ENCODE assay signal across 18 cellular contexts in genomic region chr2:52115750-52116149, GRCh38.
DNase-seq lines count a peak whose midpoint lies in the region; ATAC-seq and TF ChIP-seq lines count a peak whose summit lies in the region.
"Had no signal": no experiment of that assay in that cellular context is flagged by ENCODE, and none has a peak within 500 bp of the region (broad histone marks: within the 10 kb centered on the region; RNA-seq: fewer than 3 reads in every experiment).

No MANE protein-coding gene starts in this region.

- no peaks in the 10 kb centered on the region for H3K36me3 Mint-ChIP-seq in activated T-helper 2 cell treated with anti-CD3 and anti-CD28 coated beads, Interferon-gamma antibody, Interleukin-2, Interleukin-4, amounts not matched to agents 10 μg/mL and 5 μg/mL and 100 μg/mL, durations not matched to agents 14 hours and 24 hours and 36 hours (ENCODE audit: low read depth)
- H3K36me3 Mint-ChIP-seq: CD4-positive, CD25-positive, alpha-beta regulatory T cell; IgD-negative memory B cell had no signal

- H3K9me3 ChIP-seq in A673 (ENCODE audit: low read depth, low read length, poor library complexity, severe bottlenecking) (peaks cover 4% of the 10 kb centered on the region), HCT116 (ENCODE audit: control insufficient read depth in 1 of 2, insufficient read depth in 1 of 2, low read depth in 1 of 2, low read length in 2 of 2) (no peaks in the 10 kb centered on the region), adipocyte (ENCODE audit: control insufficient read depth, low read length) (no peaks in the 10 kb centered on the region), esophagus squamous epithelium (no peaks in the 10 kb centered on the region)
- H3K9me3 ChIP-seq: HAP-1 had no signal

- ATAC-seq in HCT116: no peak

- H3K79me2 ChIP-seq in HCT116 (ENCODE audit: insufficient read depth, low read length): no peaks in the 10 kb centered on the region

- H3K4me1 ChIP-seq in A673 (ENCODE audit: insufficient read depth, low read length, poor library complexity, severe bottlenecking) (no peaks in the 10 kb centered on the region), HCT116 (ENCODE audit: control insufficient read depth in 1 of 2, insufficient read depth in 2 of 2, low read length in 2 of 2) (peaks cover 0 to 15% of the 10 kb centered on the region in 2 experiments; a peak in 2 of 4 replicates), adipocyte (ENCODE audit: control insufficient read depth, insufficient read depth, low read length) (peaks cover 42% of the 10 kb centered on the region), esophagus squamous epithelium (no peaks in the 10 kb centered on the region)
- H3K4me1 ChIP-seq: HAP-1 had no signal

- TF ChIP-seq POLR2A in HCT116 (IDR thresholded peaks at IDR 0.05; ENCODE audit: borderline replicate concordance, extremely low read depth, insufficient read depth, insufficient read length) (no peak), esophagus squamous epithelium (IDR thresholded peaks at IDR 0.05) (no peak)

- TF ChIP-seq RAD21 in HCT116 (IDR thresholded peaks at IDR 0.05; ENCODE audit: low read depth): no peak

- WGBS in esophagus squamous epithelium, 2 donors: 13 to 25% methylated on average over 1 of the region's 1 CpG

- no peak overlapping the region for H3K4me3 Mint-ChIP-seq in activated T-helper 2 cell treated with anti-CD3 and anti-CD28 coated beads, Interferon-gamma antibody, Interleukin-2, Interleukin-4, amounts not matched to agents 10 μg/mL and 5 μg/mL and 100 μg/mL, durations not matched to agents 14 hours and 24 hours and 36 hours (ENCODE audit: low read depth)
- H3K4me3 Mint-ChIP-seq: CD4-positive, CD25-positive, alpha-beta regulatory T cell; IgD-negative memory B cell; T-helper 2 cell treated with Interferon-gamma antibody and Interleukin-4, amounts not matched to agents 5 μg/mL and 100 μg/mL, for 36 hours had no signal

- BruUV-seq in A673 (replicated peaks; lab: Mats Ljungman, UMichigan): no TSS peak
- BruUV-seq in HCT116 (replicated peaks; lab: Mats Ljungman, UMichigan): no TSS peak

- H3K36me3 ChIP-seq in A673 (ENCODE audit: insufficient read depth, low read length, poor library complexity, severe bottlenecking) (no peaks in the 10 kb centered on the region), HCT116 (ENCODE audit: control insufficient read depth in 1 of 2, insufficient read depth in 2 of 2, low read length in 2 of 2) (no peaks in the 10 kb centered on the region), adipocyte (ENCODE audit: control insufficient read depth, insufficient read depth, low read length, severe bottlenecking) (no peaks in the 10 kb centered on the region), esophagus squamous epithelium (no peaks in the 10 kb centered on the region)
- H3K36me3 ChIP-seq: HAP-1 had no signal

- peak overlapping the region; percentile 44 for H2AFZ ChIP-seq in HCT116 (ENCODE audit: low read depth, low read length, poor library complexity, severe bottlenecking)

- H3K9ac ChIP-seq in HCT116 (ENCODE audit: low read length): no peak overlapping the region
- no peak overlapping the region for H3K9ac ChIP-seq in adipocyte (ENCODE audit: low read length)

- H3K27ac ChIP-seq in A673 (ENCODE audit: low read depth, low read length, poor library complexity, severe bottlenecking) (no peak overlapping the region), HCT116 (ENCODE audit: low read depth, low read length) (no peak overlapping the region), esophagus squamous epithelium (no peak overlapping the region)
- H3K27ac ChIP-seq: HL-60 had no signal

- POLR2A ChIA-PET in A673 (lab: Charles Lee; ENCODE audit: low non-redundant PET): no interaction called here
- POLR2A ChIA-PET in HCT116 (lab: Charles Lee): no interaction called here

- RAD21 ChIA-PET in HCT116 (lab: Charles Lee; ENCODE audit: low non-redundant PET in 1 of 2, low total read pairs in 2 of 2, uncharacterized antibody in 2 of 2, unreplicated experiment in 2 of 2): no interaction called here

- H3K27ac Mint-ChIP-seq in activated T-helper 2 cell treated with anti-CD3 and anti-CD28 coated beads, Interferon-gamma antibody, Interleukin-2, Interleukin-4, amounts not matched to agents 10 μg/mL and 5 μg/mL and 100 μg/mL, durations not matched to agents 14 hours and 24 hours and 36 hours: no peak overlapping the region
- H3K27ac Mint-ChIP-seq: CD4-positive, CD25-positive, alpha-beta regulatory T cell; IgD-negative memory B cell; T-helper 2 cell treated with Interferon-gamma antibody and Interleukin-4, amounts not matched to agents 5 μg/mL and 100 μg/mL, for 36 hours had no signal

- H3K4me3 ChIP-seq in A673 (ENCODE audit: low read depth, low read length, poor library complexity, severe bottlenecking) (no peak overlapping the region), HCT116 (replicated peaks in 1 of 2; ENCODE audit: low read depth in 1 of 2, low read length in 2 of 2) (no peak overlapping the region), adipocyte (ENCODE audit: low read length) (no peak overlapping the region), esophagus squamous epithelium (no peak overlapping the region)
- H3K4me3 ChIP-seq: HAP-1 had no signal

- no peak for TF ChIP-seq CTCF in A673 (conservative IDR thresholded peaks at IDR 0.05; ENCODE audit: low read depth, low read length)
- no peak for TF ChIP-seq CTCF in HCT116 (IDR thresholded peaks at IDR 0.05 in 2 of 3, conservative IDR thresholded peaks at IDR 0.05 in 1 of 3; ENCODE audit: borderline replicate concordance in 1 of 3, insufficient read depth in 1 of 3, low read depth in 2 of 3, low read length in 2 of 3)
- no peak for TF ChIP-seq CTCF in esophagus squamous epithelium (IDR thresholded peaks at IDR 0.05)

- H3K9me2 ChIP-seq in HCT116 (ENCODE audit: insufficient read depth): peaks cover under 1% of the 10 kb centered on the region; the same call in 1 of the 2 replicates

- CTCF ChIA-PET in A673 (lab: Charles Lee): no interaction called here
- CTCF ChIA-PET in HCT116 (lab: Charles Lee): no interaction called here

- no peaks in the 10 kb centered on the region for H3K27me3 Mint-ChIP-seq in activated T-helper 2 cell treated with anti-CD3 and anti-CD28 coated beads, Interferon-gamma antibody, Interleukin-2, Interleukin-4, amounts not matched to agents 10 μg/mL and 5 μg/mL and 100 μg/mL, durations not matched to agents 14 hours and 24 hours and 36 hours (ENCODE audit: low read depth)
- H3K27me3 Mint-ChIP-seq: CD4-positive, CD25-positive, alpha-beta regulatory T cell; IgD-negative memory B cell had no signal

- no peak overlapping the region for H3K4me2 ChIP-seq in HCT116 (ENCODE audit: low read length)

- H4K20me1 ChIP-seq in HCT116 (ENCODE audit: insufficient read depth): no peaks in the 10 kb centered on the region

- intact Hi-C loops in A673 (cut with micrococcal nuclease; ENCODE audit: unreplicated experiment): no loop called here
- intact Hi-C loops in HCT116 (cut with micrococcal nuclease): no loop called here
- intact Hi-C loops in esophagus squamous epithelium (cut with DNase I): no loop called here
- intact Hi-C loops in activated T-helper 2 cell treated with anti-CD3 and anti-CD28 coated beads, Interferon-gamma antibody, Interleukin-2, Interleukin-4, amounts not matched to agents 10 μg/mL and 5 μg/mL and 100 μg/mL, durations not matched to agents 14 hours and 24 hours and 36 hours (cut with micrococcal nuclease): no loop called here

- peaks cover 29% of the 10 kb centered on the region for H3K9me3 Mint-ChIP-seq in activated T-helper 2 cell treated with anti-CD3 and anti-CD28 coated beads, Interferon-gamma antibody, Interleukin-2, Interleukin-4, amounts not matched to agents 10 μg/mL and 5 μg/mL and 100 μg/mL, durations not matched to agents 14 hours and 24 hours and 36 hours
- H3K9me3 Mint-ChIP-seq: IgD-negative memory B cell had no signal

- H3K4me1 Mint-ChIP-seq in activated T-helper 2 cell treated with anti-CD3 and anti-CD28 coated beads, Interferon-gamma antibody, Interleukin-2, Interleukin-4, amounts not matched to agents 10 μg/mL and 5 μg/mL and 100 μg/mL, durations not matched to agents 14 hours and 24 hours and 36 hours (ENCODE audit: low read depth): no peaks in the 10 kb centered on the region
- H3K4me1 Mint-ChIP-seq: CD4-positive, CD25-positive, alpha-beta regulatory T cell; IgD-negative memory B cell had no signal

- H3K27me3 ChIP-seq in A673 (replicated peaks; ENCODE audit: insufficient read depth, low read depth, low read length, poor library complexity) (peaks cover 7% of the 10 kb centered on the region), HCT116 (ENCODE audit: insufficient read depth, low read length) (no peaks in the 10 kb centered on the region), adipocyte (replicated peaks; ENCODE audit: control insufficient read depth, insufficient read depth, low read length) (no peaks in the 10 kb centered on the region), esophagus squamous epithelium (no peaks in the 10 kb centered on the region)

- peak; percentile 15 for DNase-seq in A673 (ENCODE audit: low spot score)
- DNase-seq in HCT116 (ENCODE audit: low read depth, low spot score): no peak
- peak; percentile 84 to 94 for DNase-seq in NCI-H524 (lab: John Stamatoyannopoulos, UW)
- DNase-seq in adipocyte (ENCODE audit: low read depth): peak; percentile 39
- no peak for DNase-seq in esophagus squamous epithelium (lab: John Stamatoyannopoulos, UW)
- no peak for DNase-seq in activated T-helper 2 cell treated with anti-CD3 and anti-CD28 coated beads, Interferon-gamma antibody, Interleukin-2, Interleukin-4, amounts not matched to agents 10 μg/mL and 5 μg/mL and 100 μg/mL, durations not matched to agents 14 hours and 24 hours and 36 hours (ENCODE audit: low spot score)
- DNase-seq in glomerular visceral epithelial cell (ENCODE audit: extremely low spot score): no peak
- DNase-seq: CD4-positive, CD25-positive, alpha-beta regulatory T cell; DMS53; NCI-H187; NCI-H510A; NK-92 treated with Interleukin-12 subunit alpha and Interleukin-12 subunit beta, amount 100 ng/mL, for 24 hours; SHP77 treated with DMSO at 0.1 percent for 48 hours; SW 1271 had no signal

TF ChIP-seq in HCT116, 20 proteins besides CTCF, POLR2A, EP300 and RAD21 (continues in another document):
- TF ChIP-seq POLR2AphosphoS5 (IDR thresholded peaks at IDR 0.05; ENCODE audit: low read depth, low read length) (no peak), ZNF274 (IDR thresholded peaks at IDR 0.05; ENCODE audit: low read depth, low read length) (no peak)

Comparison
In these comparisons a context has a peak if more than half of its experiments do, and no peak if none do; other contexts are left out.
1. DNase-seq: peak in A673 (single experiment), NCI-H524 (2 of 2) and adipocyte (single experiment); none in HCT116 (single experiment), esophagus squamous epithelium (single experiment), activated T-helper 2 cell treated with anti-CD3 and anti-CD28 coated beads, Interferon-gamma antibody, Interleukin-2, Interleukin-4, amounts not matched to agents 10 μg/mL and 5 μg/mL and 100 μg/mL, durations not matched to agents 14 hours and 24 hours and 36 hours (single experiment) and glomerular visceral epithelial cell (single experiment).